26 cellular contexts compared by ENCODE assay signal in the genomic region with DNA sequence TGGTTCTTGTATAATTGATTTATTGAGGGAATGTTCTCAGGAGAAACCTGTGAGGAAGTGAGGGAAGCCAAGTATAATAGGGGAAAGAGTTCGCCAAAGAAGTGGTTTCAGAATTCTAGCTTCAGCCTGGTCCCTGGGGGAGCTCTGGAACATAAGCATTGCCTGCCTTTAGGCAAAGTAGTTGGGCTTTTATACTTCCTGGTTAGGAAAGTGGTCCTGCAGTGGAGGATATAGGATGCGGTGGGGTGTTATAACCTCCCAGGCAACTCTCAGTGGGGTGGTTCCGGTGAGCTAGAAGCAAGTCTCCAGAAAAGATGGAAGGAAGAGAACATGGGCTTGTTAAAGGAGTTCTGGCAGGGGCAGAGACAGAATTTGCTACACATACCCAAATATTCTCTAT.
"Had no signal": no experiment of that assay in that cellular context is flagged by ENCODE, and none has a peak within 500 bp of the region (broad histone marks: within the 10 kb centered on the region; RNA-seq: fewer than 3 reads in every experiment).

No MANE protein-coding gene starts in this region.

- H3K4me2 ChIP-seq: neural progenitor cell had no signal

- H3K27ac ChIP-seq: neural progenitor cell, ovary, parathyroid adenoma, psoas muscle, right lobe of liver, sigmoid colon, suprapubic skin, testis, tibial artery, transverse colon, upper lobe of right lung, uterus had no signal

- DNase-seq: natural killer cell; occipital lobe; ovary; posterior cingulate gyrus; psoas muscle; right cardiac atrium; right lobe of liver; sigmoid colon; small intestine; stimulated activated CD4-positive, alpha-beta T cell treated with anti-CD3 and anti-CD28 coated beads, Interleukin-15, amount 100 ng/mL, for 24 hours; stimulated activated CD4-positive, alpha-beta T cell treated with anti-CD3 and anti-CD28 coated beads, Interleukin-2, amount 100 ng/mL, for 24 hours; stimulated activated CD4-positive, alpha-beta T cell treated with anti-CD3 and anti-CD28 coated beads, Interleukin-2, amount 100 ng/mL, for 48 hours; stimulated activated CD4-positive, alpha-beta T cell treated with anti-CD3 and anti-CD28 coated beads, Interleukin-4, amount 100 ng/mL, for 24 hours; stimulated activated naive CD4-positive, alpha-beta T cell; stimulated activated naive CD8-positive, alpha-beta T cell treated with anti-CD3 and anti-CD28 coated beads, Interleukin-15, amount 100 ng/mL, for 72 hours; stimulated activated naive CD8-positive, alpha-beta T cell treated with anti-CD3 and anti-CD28 coated beads, Interleukin-15, Interleukin-2, amounts not matched to agents 100 U/mL and 50 U/mL, for 24 hours; substantia nigra; testis; tibial artery; transverse colon; upper lobe of right lung; uterus had no signal

- H3K4me1 ChIP-seq: neural progenitor cell, parathyroid adenoma, psoas muscle, right lobe of liver, sigmoid colon, suprapubic skin, testis, transverse colon, upper lobe of right lung, uterus had no signal

- ATAC-seq: natural killer cell; psoas muscle; right cardiac atrium; right lobe of liver; stimulated activated memory B cell treated with anti-CD40 and anti-IgM and Interleukin-4, amounts not matched to agents 10 μg/mL and 1 μg/mL and 100 μg/mL, for 72 hours; stimulated activated naive CD8-positive, alpha-beta T cell treated with anti-CD3 and anti-CD28 coated beads, Interleukin-15, amount 100 ng/mL, for 72 hours; stimulated activated naive CD8-positive, alpha-beta T cell treated with anti-CD3 and anti-CD28 coated beads, Interleukin-15, Interleukin-2, amounts not matched to agents 100 U/mL and 50 U/mL, for 24 hours; upper lobe of right lung had no signal

- H2AFZ ChIP-seq: neural progenitor cell, parathyroid adenoma had no signal

- H3K9ac ChIP-seq: neural progenitor cell, parathyroid adenoma had no signal

- H3K9me3 ChIP-seq: ovary, psoas muscle, right lobe of liver, sigmoid colon, suprapubic skin, testis, tibial artery, transverse colon, upper lobe of right lung, uterus had no signal

- H3K4me3 ChIP-seq: neural progenitor cell, ovary, psoas muscle, right lobe of liver, sigmoid colon, suprapubic skin, testis, tibial artery, transverse colon, upper lobe of right lung, uterus had no signal

- H3K36me3 ChIP-seq: neural progenitor cell, ovary, right lobe of liver, sigmoid colon, suprapubic skin, tibial artery, transverse colon, upper lobe of right lung, uterus had no signal

- H3K27me3 ChIP-seq: neural progenitor cell, ovary, right lobe of liver, sigmoid colon, suprapubic skin, testis, tibial artery, transverse colon, upper lobe of right lung, uterus had no signal
